ENCODE assay signal across 1 cellular context in the genomic region with DNA sequence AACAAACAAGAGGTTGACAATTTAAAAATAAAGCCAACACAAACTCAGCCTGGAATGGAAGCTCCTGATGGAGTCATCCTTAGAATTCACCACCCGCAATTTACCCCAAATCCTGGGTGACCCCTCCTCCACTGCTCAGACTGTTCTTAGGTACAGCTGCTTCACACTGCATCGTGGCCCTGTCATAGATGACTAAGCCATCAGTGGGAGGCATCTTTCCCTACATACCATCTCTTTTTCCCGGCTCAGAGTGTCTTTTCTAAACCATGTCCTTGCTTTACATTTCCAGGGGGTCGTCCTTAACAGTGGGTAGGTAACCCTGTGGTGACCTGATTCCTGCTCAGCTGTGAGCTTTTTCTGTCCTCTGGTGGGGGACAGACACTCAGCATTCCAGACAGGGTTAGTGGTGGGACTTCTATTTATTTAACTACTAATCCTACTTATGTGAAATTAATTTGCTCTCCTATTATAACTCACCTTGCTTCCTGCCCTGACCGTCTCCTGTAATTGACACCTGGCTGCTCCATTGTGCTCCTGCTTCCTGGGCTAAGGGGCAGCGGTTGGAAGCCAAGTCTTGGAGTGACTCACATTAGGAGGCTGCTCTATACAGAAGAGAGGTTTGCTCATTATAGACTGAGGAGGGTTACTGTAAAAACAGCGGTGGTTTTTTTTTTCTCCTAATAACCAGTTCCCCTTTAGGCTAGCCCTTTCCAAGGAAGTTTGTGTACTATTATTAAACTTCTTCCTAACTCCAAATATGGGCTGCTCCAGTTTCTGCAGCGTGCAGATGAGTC.
TF ChIP-seq lines count a peak whose summit lies in the region.

No MANE protein-coding gene starts in this region.

TF ChIP-seq in A549, 52 proteins besides CTCF, POLR2A, EP300 and RAD21 (continued from another document):
- TF ChIP-seq RARB (CRISPR knock-in tag; IDR thresholded peaks at IDR 0.05) (no peak), CHD4 (IDR thresholded peaks at IDR 0.05; ENCODE audit: borderline replicate concordance) (no peak), JUN (IDR thresholded peaks at IDR 0.05) (no peak), ZC3H11A (IDR thresholded peaks at IDR 0.05) (no peak), ESRRA (IDR thresholded peaks at IDR 0.05; ENCODE audit: borderline replicate concordance, low read length) (no peak), RNF2 (IDR thresholded peaks at IDR 0.05; ENCODE audit: borderline replicate concordance, low read depth) (no peak)
- TF ChIP-seq, protein P1, sequence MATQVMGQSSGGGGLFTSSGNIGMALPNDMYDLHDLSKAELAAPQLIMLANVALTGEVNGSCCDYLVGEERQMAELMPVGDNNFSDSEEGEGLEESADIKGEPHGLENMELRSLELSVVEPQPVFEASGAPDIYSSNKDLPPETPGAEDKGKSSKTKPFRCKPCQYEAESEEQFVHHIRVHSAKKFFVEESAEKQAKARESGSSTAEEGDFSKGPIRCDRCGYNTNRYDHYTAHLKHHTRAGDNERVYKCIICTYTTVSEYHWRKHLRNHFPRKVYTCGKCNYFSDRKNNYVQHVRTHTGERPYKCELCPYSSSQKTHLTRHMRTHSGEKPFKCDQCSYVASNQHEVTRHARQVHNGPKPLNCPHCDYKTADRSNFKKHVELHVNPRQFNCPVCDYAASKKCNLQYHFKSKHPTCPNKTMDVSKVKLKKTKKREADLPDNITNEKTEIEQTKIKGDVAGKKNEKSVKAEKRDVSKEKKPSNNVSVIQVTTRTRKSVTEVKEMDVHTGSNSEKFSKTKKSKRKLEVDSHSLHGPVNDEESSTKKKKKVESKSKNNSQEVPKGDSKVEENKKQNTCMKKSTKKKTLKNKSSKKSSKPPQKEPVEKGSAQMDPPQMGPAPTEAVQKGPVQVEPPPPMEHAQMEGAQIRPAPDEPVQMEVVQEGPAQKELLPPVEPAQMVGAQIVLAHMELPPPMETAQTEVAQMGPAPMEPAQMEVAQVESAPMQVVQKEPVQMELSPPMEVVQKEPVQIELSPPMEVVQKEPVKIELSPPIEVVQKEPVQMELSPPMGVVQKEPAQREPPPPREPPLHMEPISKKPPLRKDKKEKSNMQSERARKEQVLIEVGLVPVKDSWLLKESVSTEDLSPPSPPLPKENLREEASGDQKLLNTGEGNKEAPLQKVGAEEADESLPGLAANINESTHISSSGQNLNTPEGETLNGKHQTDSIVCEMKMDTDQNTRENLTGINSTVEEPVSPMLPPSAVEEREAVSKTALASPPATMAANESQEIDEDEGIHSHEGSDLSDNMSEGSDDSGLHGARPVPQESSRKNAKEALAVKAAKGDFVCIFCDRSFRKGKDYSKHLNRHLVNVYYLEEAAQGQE (IDR thresholded peaks at IDR 0.05), result no peak
